8 cellular contexts compared by ENCODE assay signal in the genomic region with DNA sequence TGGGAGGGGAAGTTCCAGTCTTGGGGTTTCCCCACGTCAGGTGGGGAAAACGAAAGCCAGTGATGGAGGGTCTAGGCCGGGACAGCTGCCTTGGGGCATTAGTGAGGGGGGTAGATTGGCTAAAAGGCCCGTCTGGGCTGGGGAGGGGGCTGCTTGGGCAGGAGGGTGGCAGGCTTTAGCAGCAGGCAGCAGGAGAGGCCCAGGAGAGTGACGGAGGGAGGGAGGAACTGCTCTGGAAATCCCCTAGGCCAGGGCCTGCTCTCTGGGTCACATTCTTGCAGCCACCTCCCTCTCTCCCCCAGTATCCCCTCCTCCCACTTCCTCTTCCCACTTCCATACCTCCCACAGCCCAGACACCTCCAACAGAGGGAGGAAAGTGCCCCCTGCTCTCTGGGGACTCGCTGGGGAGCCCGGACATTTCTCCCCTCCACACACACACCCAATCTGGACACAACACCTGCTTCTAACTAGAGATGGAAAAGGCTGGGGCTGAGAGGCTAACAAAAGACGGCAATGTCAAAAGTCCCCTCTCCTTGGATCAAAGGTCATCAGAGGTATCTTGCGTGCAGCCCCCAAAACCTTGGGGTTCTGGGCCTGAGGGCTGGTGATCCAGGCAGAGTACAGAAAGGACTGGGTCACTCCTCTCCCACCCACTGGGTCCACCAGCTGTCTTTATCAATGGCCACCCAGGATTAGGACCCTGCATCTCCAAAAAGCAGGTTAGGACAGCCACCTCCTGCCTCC.
DNase-seq lines count a peak whose midpoint lies in the region; ATAC-seq and TF ChIP-seq lines count a peak whose summit lies in the region.

No MANE protein-coding gene starts in this region.

- DNase-seq in AG09309 (ENCODE audit: low read depth), result no peak
- peak; percentile 51 for DNase-seq in activated CD4-positive, CD25-positive, alpha-beta regulatory T cell treated with anti-CD3 and anti-CD28 coated beads, Interleukin-2, amount 50 U/mL, for 72 hours
- DNase-seq in stimulated activated CD4-positive, alpha-beta T cell treated with anti-CD3 and anti-CD28 coated beads, Interleukin-4, amount 100 ng/mL, for 24 hours, result peak; percentile 50
- DNase-seq in DMS53 treated with DMSO at 0.1 percent for 48 hours (lab: John Stamatoyannopoulos, UW; ENCODE audit: unreplicated experiment), result no peak

- H3K9me3 ChIP-seq in iPS-15b (ENCODE audit: control insufficient read depth, insufficient read depth, low read length), result no peaks in the 10 kb centered on the region

- no peak overlapping the region for H3K9ac ChIP-seq in iPS-15b (ENCODE audit: low read depth, low read length)

- H3K4me3 ChIP-seq in AG09309 (ENCODE audit: control insufficient read depth, low read depth, low read length) (peak overlapping the region; percentile 93), iPS-15b (ENCODE audit: low read depth, low read length) (peak overlapping the region; percentile 82)

- ATAC-seq in GM21825 (IDR thresholded peaks at IDR 0.05; ENCODE audit: unreplicated experiment), result peak; percentile 7
- ATAC-seq in GM18867 (IDR thresholded peaks at IDR 0.05; ENCODE audit: unreplicated experiment), result no peak
- no peak for ATAC-seq in GM18519 (IDR thresholded peaks at IDR 0.05; ENCODE audit: low FRiP score, unreplicated experiment)

- no peak for TF ChIP-seq CTCF in AG09309 (IDR thresholded peaks at IDR 0.05; ENCODE audit: control insufficient read depth, insufficient read depth, low read depth, low read length, missing control alignments)

- H3K36me3 ChIP-seq in iPS-15b (ENCODE audit: control insufficient read depth, insufficient read depth, low read length), result peaks cover 19% of the 10 kb centered on the region

- peaks cover 19% of the 10 kb centered on the region for H3K4me1 ChIP-seq in iPS-15b (ENCODE audit: control insufficient read depth, insufficient read depth, low read length)

- H3K27me3 ChIP-seq in iPS-15b (ENCODE audit: control insufficient read depth, insufficient read depth, low read length), result peaks cover 9% of the 10 kb centered on the region

Comparison
In these comparisons a context has a peak if more than half of its experiments do, and no peak if none do; other contexts are left out.
1. DNase-seq: peak in activated CD4-positive, CD25-positive, alpha-beta regulatory T cell treated with anti-CD3 and anti-CD28 coated beads, Interleukin-2, amount 50 U/mL, for 72 hours (single experiment) and stimulated activated CD4-positive, alpha-beta T cell treated with anti-CD3 and anti-CD28 coated beads, Interleukin-4, amount 100 ng/mL, for 24 hours (single experiment); none in AG09309 (single experiment) and DMS53 treated with DMSO at 0.1 percent for 48 hours (single experiment).